8 cellular contexts compared by ENCODE assay signal in the genomic region with DNA sequence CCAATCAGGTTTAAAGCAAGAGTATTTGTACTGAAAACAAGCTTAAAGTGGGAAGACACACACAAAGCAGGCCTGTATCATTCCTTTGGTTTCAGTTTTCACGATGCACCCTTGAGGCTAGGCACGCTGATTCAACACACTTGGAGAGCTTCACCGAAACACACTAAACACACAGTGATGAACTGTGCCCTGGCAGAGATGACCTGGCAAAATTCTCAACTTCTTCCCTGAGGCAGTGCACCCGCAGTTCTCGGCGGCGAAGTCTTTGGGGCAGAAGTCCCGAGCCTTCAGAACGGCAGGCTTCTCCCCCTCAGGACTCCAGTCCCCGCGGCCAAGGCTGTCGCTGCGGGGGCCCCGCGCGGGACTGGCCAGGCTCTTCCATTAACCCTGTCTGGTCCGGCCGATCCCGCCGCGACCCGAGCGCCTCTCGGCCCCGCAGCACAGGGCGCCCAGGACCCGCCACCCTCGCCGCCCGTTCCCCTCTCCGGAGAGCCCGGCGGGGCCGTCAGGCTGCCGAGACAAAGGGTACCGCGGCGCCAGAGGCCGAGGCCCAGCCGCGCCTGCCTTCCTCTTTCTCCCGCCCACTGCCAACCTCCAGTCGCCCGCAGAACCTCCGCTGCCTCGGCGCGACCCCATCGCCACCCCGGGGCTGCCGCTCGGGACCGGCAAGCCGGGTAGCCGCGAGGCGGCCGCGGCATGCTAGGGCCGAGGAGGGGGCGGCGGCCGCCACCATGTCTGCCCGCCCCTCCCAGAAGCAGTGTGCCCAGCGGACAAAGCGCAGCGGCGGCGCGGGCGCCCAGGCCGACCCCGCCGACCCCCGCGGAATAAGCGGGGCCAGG. TPM values are rescaled to one million over a fixed set of nuclear protein-coding genes. Genes with fewer than 3 reads are reported as not detected.
DNase-seq lines count a peak whose midpoint lies in the region; ATAC-seq and TF ChIP-seq lines count a peak whose summit lies in the region.

No MANE protein-coding gene starts in this region.

- peak; percentile 57 for DNase-seq in Ammon's horn (ENCODE audit: low spot score)
- peak; percentile 31 for DNase-seq in activated T-helper 9 cell treated with anti-CD3 and anti-CD28 coated beads, Interleukin-2, amount 50 U/mL, for 16 hours (ENCODE audit: low read depth)
- peak; percentile 86 for DNase-seq in fibroblast of pulmonary artery (ENCODE audit: low read depth)
- DNase-seq in nephron progenitor cell: peak; percentile 65

- no peaks in the 10 kb centered on the region for H3K27me3 Mint-ChIP-seq in nephron progenitor cell (ENCODE audit: low read depth, poor library complexity)
- no peaks in the 10 kb centered on the region for H3K27me3 Mint-ChIP-seq in stimulated activated naive CD8-positive, alpha-beta T cell treated with anti-CD3 and anti-CD28 coated beads, Interleukin-15, Interleukin-2, amounts not matched to agents 100 ng/mL and 50 ng/mL, for 24 hours

- peak; percentile 63 for TF ChIP-seq POLR2A in GM18951 (IDR thresholded peaks at IDR 0.05; ENCODE audit: extremely low read depth, insufficient read depth, insufficient read length)

- TF ChIP-seq CTCF in fibroblast of pulmonary artery (IDR thresholded peaks at IDR 0.05; ENCODE audit: low read length, missing control alignments): no peak
- TF ChIP-seq CTCF in nephron progenitor cell (IDR thresholded peaks at IDR 0.05): no peak

- no peaks in the 10 kb centered on the region for H3K9me3 Mint-ChIP-seq in nephron progenitor cell
- H3K9me3 Mint-ChIP-seq in stimulated activated naive CD8-positive, alpha-beta T cell treated with anti-CD3 and anti-CD28 coated beads, Interleukin-15, Interleukin-2, amounts not matched to agents 100 ng/mL and 50 ng/mL, for 24 hours: no peaks in the 10 kb centered on the region

- in situ Hi-C loops in GM18951 (cut with MboI; ENCODE audit: low sequenced_read_pairs, unreplicated experiment): loop anchor here (10.0 kb wide), 1 partner anchor 101 kb away; no protein-coding TSS in a partner anchor

- peaks cover 37% of the 10 kb centered on the region for H3K36me3 Mint-ChIP-seq in nephron progenitor cell (ENCODE audit: low read depth)
- H3K36me3 Mint-ChIP-seq in stimulated activated naive CD8-positive, alpha-beta T cell treated with anti-CD3 and anti-CD28 coated beads, Interleukin-15, Interleukin-2, amounts not matched to agents 100 ng/mL and 50 ng/mL, for 24 hours (ENCODE audit: low read depth): peaks cover 61% of the 10 kb centered on the region

- peak overlapping the region; percentile 100 for H3K27ac Mint-ChIP-seq in nephron progenitor cell
- H3K27ac Mint-ChIP-seq in stimulated activated naive CD8-positive, alpha-beta T cell treated with anti-CD3 and anti-CD28 coated beads, Interleukin-15, Interleukin-2, amounts not matched to agents 100 ng/mL and 50 ng/mL, for 24 hours: peak overlapping the region; percentile 100

- peak overlapping the region; percentile 81 for H3K4me3 ChIP-seq in fibroblast of pulmonary artery (replicated peaks; ENCODE audit: low read depth, low read length)

- H3K4me3 Mint-ChIP-seq in nephron progenitor cell: peak overlapping the region; percentile 97
- H3K4me3 Mint-ChIP-seq in stimulated activated naive CD8-positive, alpha-beta T cell treated with anti-CD3 and anti-CD28 coated beads, Interleukin-15, Interleukin-2, amounts not matched to agents 100 ng/mL and 50 ng/mL, for 24 hours: peak overlapping the region; percentile 97

- ATAC-seq in HG03280 (IDR thresholded peaks at IDR 0.05; ENCODE audit: unreplicated experiment): peak; percentile 28

- peaks cover 60% of the 10 kb centered on the region for H3K4me1 Mint-ChIP-seq in nephron progenitor cell
- peaks cover 73% of the 10 kb centered on the region for H3K4me1 Mint-ChIP-seq in stimulated activated naive CD8-positive, alpha-beta T cell treated with anti-CD3 and anti-CD28 coated beads, Interleukin-15, Interleukin-2, amounts not matched to agents 100 ng/mL and 50 ng/mL, for 24 hours (ENCODE audit: low read depth)

TF ChIP-seq in PFSK-1, 5 proteins besides CTCF, POLR2A, EP300 and RAD21:
- no peak for TF ChIP-seq TAF1 (IDR thresholded peaks at IDR 0.05; ENCODE audit: borderline replicate concordance, insufficient read depth, low read length)
- TF ChIP-seq POLR2AphosphoS5 (IDR thresholded peaks at IDR 0.05; ENCODE audit: low read depth, low read length): peak; percentile 71; the same call in 1 of the 2 replicates
- no peak for TF ChIP-seq FOXP2 (optimal IDR thresholded peaks at IDR 0.05; ENCODE audit: borderline replicate concordance, extremely low read depth, extremely low read length, insufficient read depth)
- no peak for TF ChIP-seq SIN3A (IDR thresholded peaks at IDR 0.05; ENCODE audit: borderline replicate concordance, insufficient read depth, low read length)
- TF ChIP-seq, protein P1, sequence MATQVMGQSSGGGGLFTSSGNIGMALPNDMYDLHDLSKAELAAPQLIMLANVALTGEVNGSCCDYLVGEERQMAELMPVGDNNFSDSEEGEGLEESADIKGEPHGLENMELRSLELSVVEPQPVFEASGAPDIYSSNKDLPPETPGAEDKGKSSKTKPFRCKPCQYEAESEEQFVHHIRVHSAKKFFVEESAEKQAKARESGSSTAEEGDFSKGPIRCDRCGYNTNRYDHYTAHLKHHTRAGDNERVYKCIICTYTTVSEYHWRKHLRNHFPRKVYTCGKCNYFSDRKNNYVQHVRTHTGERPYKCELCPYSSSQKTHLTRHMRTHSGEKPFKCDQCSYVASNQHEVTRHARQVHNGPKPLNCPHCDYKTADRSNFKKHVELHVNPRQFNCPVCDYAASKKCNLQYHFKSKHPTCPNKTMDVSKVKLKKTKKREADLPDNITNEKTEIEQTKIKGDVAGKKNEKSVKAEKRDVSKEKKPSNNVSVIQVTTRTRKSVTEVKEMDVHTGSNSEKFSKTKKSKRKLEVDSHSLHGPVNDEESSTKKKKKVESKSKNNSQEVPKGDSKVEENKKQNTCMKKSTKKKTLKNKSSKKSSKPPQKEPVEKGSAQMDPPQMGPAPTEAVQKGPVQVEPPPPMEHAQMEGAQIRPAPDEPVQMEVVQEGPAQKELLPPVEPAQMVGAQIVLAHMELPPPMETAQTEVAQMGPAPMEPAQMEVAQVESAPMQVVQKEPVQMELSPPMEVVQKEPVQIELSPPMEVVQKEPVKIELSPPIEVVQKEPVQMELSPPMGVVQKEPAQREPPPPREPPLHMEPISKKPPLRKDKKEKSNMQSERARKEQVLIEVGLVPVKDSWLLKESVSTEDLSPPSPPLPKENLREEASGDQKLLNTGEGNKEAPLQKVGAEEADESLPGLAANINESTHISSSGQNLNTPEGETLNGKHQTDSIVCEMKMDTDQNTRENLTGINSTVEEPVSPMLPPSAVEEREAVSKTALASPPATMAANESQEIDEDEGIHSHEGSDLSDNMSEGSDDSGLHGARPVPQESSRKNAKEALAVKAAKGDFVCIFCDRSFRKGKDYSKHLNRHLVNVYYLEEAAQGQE (IDR thresholded peaks at IDR 0.05; ENCODE audit: insufficient read depth in 1 of 2, low read depth in 2 of 2, low read length in 2 of 2): no peak

RNA-seq across cellular contexts. Expression of gene GABPB1, which starts 0.8 kb away (rescaled TPM):
- 34.8 TPM for polyA plus RNA-seq in PFSK-1 (2012; ENCODE audit: insufficient read length, low read depth)

Comparison
In these comparisons a context has a peak if more than half of its experiments do, and no peak if none do; other contexts are left out.
1. Peak in every context shown above with its lines: DNase-seq, ATAC-seq and H3K4me3 ChIP-seq.
2. DNase-seq: peak in every context shown above with its lines; median percentile 86 in fibroblast of pulmonary artery; 65 in nephron progenitor cell; 57 in Ammon's horn; 31 in activated T-helper 9 cell treated with anti-CD3 and anti-CD28 coated beads, Interleukin-2, amount 50 U/mL, for 16 hours.